ENCODE assay signal across 21 cellular contexts in the genomic region with DNA sequence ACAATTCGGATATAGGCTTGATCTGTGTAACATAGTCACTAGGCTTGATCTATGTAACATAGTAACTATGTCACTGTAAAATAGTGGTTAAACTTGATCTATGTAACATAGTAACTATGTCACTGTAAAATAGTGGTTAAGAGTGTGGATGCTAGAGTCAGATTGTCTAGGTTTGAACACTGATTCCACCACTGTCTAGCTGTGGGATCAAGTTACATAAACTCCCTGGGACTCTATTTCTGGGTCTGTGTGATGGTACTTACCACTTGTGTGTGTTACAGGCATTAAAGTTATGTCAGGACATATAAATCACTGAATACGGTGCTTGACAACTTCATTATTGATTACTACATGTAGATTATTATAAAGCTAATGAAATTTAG. TPM values are rescaled to one million over a fixed set of nuclear protein-coding genes. Genes with fewer than 3 reads are reported as not detected.
DNase-seq lines count a peak whose midpoint lies in the region; ATAC-seq and TF ChIP-seq lines count a peak whose summit lies in the region.
"Had no signal": no experiment of that assay in that cellular context is flagged by ENCODE, and none has a peak within 500 bp of the region (broad histone marks: within the 10 kb centered on the region; RNA-seq: fewer than 3 reads in every experiment).

No MANE protein-coding gene starts in this region.

- H3K9me3 ChIP-seq in Karpas-422 (ENCODE audit: low read length), result no peaks in the 10 kb centered on the region
- no peaks in the 10 kb centered on the region for H3K9me3 ChIP-seq in colonic mucosa
- H3K9me3 ChIP-seq in parathyroid adenoma (ENCODE audit: control insufficient read depth, low read length), result no peaks in the 10 kb centered on the region
- no peaks in the 10 kb centered on the region for H3K9me3 ChIP-seq in Peyer's patch
- H3K9me3 ChIP-seq: pancreas had no signal

- no peaks in the 10 kb centered on the region for H3K27me3 ChIP-seq in Karpas-422 (ENCODE audit: low read length)
- H3K27me3 ChIP-seq in colonic mucosa, result no peaks in the 10 kb centered on the region
- H3K27me3 ChIP-seq in parathyroid adenoma (ENCODE audit: control insufficient read depth, insufficient read depth, low read length), result no peaks in the 10 kb centered on the region
- H3K27me3 ChIP-seq in Peyer's patch, result no peaks in the 10 kb centered on the region
- H3K27me3 ChIP-seq: pancreas had no signal

- H3K4me1 Mint-ChIP-seq in stimulated activated naive B cell treated with anti-CD40 and anti-IgM and Interleukin-4, amounts not matched to agents 10 μg/mL and 1 μg/mL and 100 μg/mL, for 72 hours, result peaks cover 16 to 25% of the 10 kb centered on the region in 2 donors

- peak overlapping the region; percentile 99 for H3K27ac ChIP-seq in C4-2B
- peak overlapping the region; percentile 22; the same call in 1 of the 2 replicates for H3K27ac ChIP-seq in Karpas-422 (ENCODE audit: low read length)
- peak overlapping the region; percentile 73 for H3K27ac ChIP-seq in colonic mucosa
- H3K27ac ChIP-seq in parathyroid adenoma, result peak overlapping the region; percentile 63
- peak overlapping the region in 1 of 4 donors; percentile 15 for H3K27ac ChIP-seq in Peyer's patch

- H3K36me3 ChIP-seq in Karpas-422 (ENCODE audit: insufficient read depth, low read length) (no peaks in the 10 kb centered on the region), colonic mucosa (no peaks in the 10 kb centered on the region), parathyroid adenoma (ENCODE audit: control insufficient read depth, insufficient read depth, low read length) (no peaks in the 10 kb centered on the region), Peyer's patch (no peaks in the 10 kb centered on the region)
- H3K36me3 ChIP-seq: pancreas had no signal

- H3K4me2 ChIP-seq in Karpas-422 (ENCODE audit: low read depth, low read length, poor library complexity, severe bottlenecking) (peak overlapping the region; percentile 23), parathyroid adenoma (ENCODE audit: low read length) (no peak overlapping the region)

- TF ChIP-seq CTCF in C4-2B (conservative IDR thresholded peaks at IDR 0.05) (no peak), colonic mucosa (IDR thresholded peaks at IDR 0.05) (no peak), parathyroid adenoma (IDR thresholded peaks at IDR 0.05) (no peak), Peyer's patch (IDR thresholded peaks at IDR 0.05) (no peak)

- H3K9me2 ChIP-seq in Karpas-422 (replicated peaks; ENCODE audit: insufficient read depth, low read length), result no peaks in the 10 kb centered on the region

- H3K79me2 ChIP-seq in Karpas-422 (ENCODE audit: low read length), result no peaks in the 10 kb centered on the region
- H3K79me2 ChIP-seq in parathyroid adenoma, result no peaks in the 10 kb centered on the region

- H3K4me3 ChIP-seq in Karpas-422 (ENCODE audit: low read length) (no peak overlapping the region), colonic mucosa (no peak overlapping the region), parathyroid adenoma (ENCODE audit: low read depth, low read length) (no peak overlapping the region), Peyer's patch (no peak overlapping the region)
- H3K4me3 ChIP-seq: pancreas had no signal

- H3K4me3 Mint-ChIP-seq in stimulated activated naive B cell treated with anti-CD40 and anti-IgM and Interleukin-4, amounts not matched to agents 10 μg/mL and 1 μg/mL and 100 μg/mL, for 72 hours, result no peak overlapping the region
- H3K4me3 Mint-ChIP-seq: activated CD4-positive, alpha-beta T cell treated with anti-CD3 and anti-CD28 coated beads, Interleukin-2, amount 10 ng/mL, durations not matched to agents 24 days and 14 days had no signal

- H4K20me1 ChIP-seq in Karpas-422 (ENCODE audit: insufficient read depth, low read depth, low read length), result no peaks in the 10 kb centered on the region

- DNase-seq in Karpas-422 (no peak), colonic mucosa (no peak), Peyer's patch (no peak), left lobe of liver (ENCODE audit: low spot score) (no peak), T-helper 1 cell (no peak)
- DNase-seq in stimulated activated naive B cell treated with anti-CD40 and anti-IgM and Interleukin-4, amounts not matched to agents 10 μg/mL and 1 μg/mL and 100 μg/mL, for 72 hours, result no peak
- DNase-seq: activated CD4-positive, alpha-beta T cell treated with anti-CD3 and anti-CD28 coated beads, Interleukin-2, amount 10 ng/mL, durations not matched to agents 24 days and 14 days; activated gamma-delta T cell treated with Interleukin-2 at 50 U/mL for 16 hours; amniotic stem cell; effector CD4-positive, alpha-beta T cell; EL; glutamatergic neuron; naive B cell; NCI-H1092 treated with DMSO at 0.1 percent for 48 hours; NCI-H2081 treated with DMSO at 0.1 percent for 48 hours; NCI-H69; pancreas; stimulated activated CD4-positive, alpha-beta T cell treated with anti-CD3 and anti-CD28 coated beads, Interleukin-4, amount 100 ng/mL, for 24 hours had no signal

- ATAC-seq in left lobe of liver, result no peak
- ATAC-seq in stimulated activated naive B cell treated with anti-CD40 and anti-IgM and Interleukin-4, amounts not matched to agents 10 μg/mL and 1 μg/mL and 100 μg/mL, for 72 hours (replicated peaks), result no peak
- ATAC-seq: SK-N-SH treated with all-trans-retinoic acid at 6 μM for 48 hours had no signal

- no peak overlapping the region for H3K27ac Mint-ChIP-seq in stimulated activated naive B cell treated with anti-CD40 and anti-IgM and Interleukin-4, amounts not matched to agents 10 μg/mL and 1 μg/mL and 100 μg/mL, for 72 hours
- H3K27ac Mint-ChIP-seq: activated CD4-positive, alpha-beta T cell treated with anti-CD3 and anti-CD28 coated beads, Interleukin-2, amount 10 ng/mL, durations not matched to agents 24 days and 14 days had no signal

- no peak for TF ChIP-seq POLR2A in Peyer's patch (IDR thresholded peaks at IDR 0.05)

- peaks cover 27% of the 10 kb centered on the region for H3K4me1 ChIP-seq in Karpas-422 (ENCODE audit: low read length)
- no peaks in the 10 kb centered on the region for H3K4me1 ChIP-seq in colonic mucosa
- peaks cover 15% of the 10 kb centered on the region for H3K4me1 ChIP-seq in parathyroid adenoma
- peaks cover 0 to 18% (median 0%) of the 10 kb centered on the region in 4 donors for H3K4me1 ChIP-seq in Peyer's patch

- H3K9me3 Mint-ChIP-seq in stimulated activated naive B cell treated with anti-CD40 and anti-IgM and Interleukin-4, amounts not matched to agents 10 μg/mL and 1 μg/mL and 100 μg/mL, for 72 hours, result no peaks in the 10 kb centered on the region
- H3K9me3 Mint-ChIP-seq: activated CD4-positive, alpha-beta T cell treated with anti-CD3 and anti-CD28 coated beads, Interleukin-2, amount 10 ng/mL, durations not matched to agents 24 days and 14 days; naive B cell had no signal

- no peaks in the 10 kb centered on the region for H3K36me3 Mint-ChIP-seq in stimulated activated naive B cell treated with anti-CD40 and anti-IgM and Interleukin-4, amounts not matched to agents 10 μg/mL and 1 μg/mL and 100 μg/mL, for 72 hours
- H3K36me3 Mint-ChIP-seq: naive B cell had no signal

- H3K9ac ChIP-seq in Karpas-422 (ENCODE audit: low read length) (no peak overlapping the region), colonic mucosa (ENCODE audit: low read depth in 2 of 2, low read length in 2 of 2) (no peak overlapping the region), parathyroid adenoma (no peak overlapping the region)

- no peaks in the 10 kb centered on the region for H3K27me3 Mint-ChIP-seq in stimulated activated naive B cell treated with anti-CD40 and anti-IgM and Interleukin-4, amounts not matched to agents 10 μg/mL and 1 μg/mL and 100 μg/mL, for 72 hours
- H3K27me3 Mint-ChIP-seq: naive B cell had no signal

- H2AFZ ChIP-seq in Karpas-422 (ENCODE audit: low read length) (peak overlapping the region; percentile 67; the same call in 1 of the 2 replicates), parathyroid adenoma (peak overlapping the region; percentile 72)

- intact Hi-C loops in colonic mucosa (cut with DNase I), result no loop called here

RNA-seq across cellular contexts. Expression of gene CCNG2, which starts 9.6 kb away (rescaled TPM):
- total RNA-seq in Karpas-422 (2014; rRNA removed; shearing (Covaris generic); ENCODE audit: low replicate concordance), result 11.8 and 38.8 TPM in 2 replicates
- total RNA-seq in colonic mucosa, result 100 to 1,000 TPM in 1 of 2 donors, 10 to 100 TPM in 1; 34.0 to 145 TPM
- 10 to 100 TPM; 19.8 to 29.7 (median 25.8) TPM for total RNA-seq in Peyer's patch
- total RNA-seq in left lobe of liver, result 5.3 TPM
